In the genomic region with DNA sequence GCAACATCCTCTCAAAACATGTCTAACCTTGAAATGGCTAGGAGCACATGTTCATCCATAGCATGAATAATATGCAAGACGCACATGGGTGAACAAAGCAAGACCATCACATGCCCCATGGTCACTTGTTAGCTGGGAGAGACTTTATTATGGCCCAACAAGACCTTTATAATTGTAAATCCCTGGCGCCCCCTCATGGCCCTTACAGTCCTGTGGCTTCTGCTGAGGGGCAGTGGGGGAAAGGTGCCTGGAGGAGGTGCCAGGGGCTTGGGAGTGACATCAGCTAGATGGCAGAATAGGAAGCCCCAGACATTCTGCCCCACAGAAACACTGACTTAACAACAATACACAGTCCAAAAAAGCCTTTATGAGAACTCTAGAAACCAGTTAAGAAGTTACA, we compare ENCODE assay signal across 16 cellular contexts. TPM values are rescaled to one million over a fixed set of nuclear protein-coding genes. Genes with fewer than 3 reads are reported as not detected.
DNase-seq lines count a peak whose midpoint lies in the region; ATAC-seq and TF ChIP-seq lines count a peak whose summit lies in the region.
"Had no signal": no experiment of that assay in that cellular context is flagged by ENCODE, and none has a peak within 500 bp of the region (broad histone marks: within the 10 kb centered on the region; RNA-seq: fewer than 3 reads in every experiment).

No MANE protein-coding gene starts in this region.

- TF ChIP-seq CTCF in body of pancreas (IDR thresholded peaks at IDR 0.05) = peak in 3 of 7 experiments; percentile 28 to 50 (median 30)
- no peak for TF ChIP-seq CTCF in lung (IDR thresholded peaks at IDR 0.05; ENCODE audit: control extremely low read depth, extremely low read depth)

- peaks cover 99% of the 10 kb centered on the region for H3K79me2 ChIP-seq in GM23248 (ENCODE audit: insufficient read depth)

- H3K27ac ChIP-seq in GM23248 (no peak overlapping the region), body of pancreas (no peak overlapping the region), lung (ENCODE audit: low read depth in 1 of 2, low read length in 1 of 2) (no peak overlapping the region)
- H3K27ac ChIP-seq: epithelial cell of prostate, stomach had no signal

- intact Hi-C loops in body of pancreas (cut with DNase I) = no loop called here

- H2AFZ ChIP-seq in GM23248 = no peak overlapping the region

- no peaks in the 10 kb centered on the region for H3K27me3 ChIP-seq in GM23248 (replicated peaks; ENCODE audit: insufficient read depth)
- no peaks in the 10 kb centered on the region for H3K27me3 ChIP-seq in body of pancreas
- H3K27me3 ChIP-seq in lung (ENCODE audit: control insufficient read depth, insufficient read depth) = no peaks in the 10 kb centered on the region

- H3K36me3 ChIP-seq in GM23248 (ENCODE audit: low read depth) = no peaks in the 10 kb centered on the region
- H3K36me3 ChIP-seq in body of pancreas (replicated peaks in 1 of 2; ENCODE audit: insufficient read depth in 1 of 2, low read depth in 2 of 2) = no peaks in the 10 kb centered on the region
- H3K36me3 ChIP-seq in lung (ENCODE audit: control insufficient read depth in 2 of 2, insufficient read depth in 2 of 2, low read length in 2 of 2) = no peaks in the 10 kb centered on the region
- H3K36me3 ChIP-seq: stomach had no signal

- DNase-seq in DMS53 (lab: John Stamatoyannopoulos, UW) (peak; percentile 32), DMS53 treated with DMSO at 0.1 percent for 48 hours (lab: John Stamatoyannopoulos, UW; ENCODE audit: unreplicated experiment) (no peak), GM23248 (peak; percentile 28), body of pancreas (peak; percentile 21 to 55 (median 38)), lung (ENCODE audit: low spot score) (peak; percentile 3), SW480 (ENCODE audit: low spot score) (no peak)
- DNase-seq: activated naive CD8-positive, alpha-beta T cell treated with anti-CD3 and anti-CD28 coated beads, Interleukin-2, amount 50 U/mL, for 24 hours; activated T-cell treated with anti-CD3 and anti-CD28 coated beads, Interleukin-2, amount 50 U/mL, for 1 hour; occipital lobe; stomach had no signal

- 85 to 87% methylated on average over 2 of the region's 2 CpGs for WGBS in GM23248 (ENCODE audit: low coverage in 1 of 2, low lambda C conversion rate in 2 of 2, missing lambda C conversion rate in 2 of 2), 2 experiments
- 28 to 46% methylated on average over 2 of the region's 2 CpGs for WGBS in body of pancreas, 2 donors
- WGBS in lung, 2 donors = 59 to 63% methylated on average over 2 of the region's 2 CpGs

- no peaks in the 10 kb centered on the region for H3K9me2 ChIP-seq in GM23248 (ENCODE audit: insufficient read depth)

- H3K4me1 ChIP-seq in GM23248 (ENCODE audit: insufficient read depth) (0 out of 2 replicates have a peak, but pooled peaks cover 5% of the 10 kb centered on the region), body of pancreas (no peaks in the 10 kb centered on the region), lung (ENCODE audit: control insufficient read depth in 2 of 2, insufficient read depth in 2 of 2, low read length in 2 of 2) (no peaks in the 10 kb centered on the region)
- H3K4me1 ChIP-seq: Caco-2, stomach had no signal

- in situ Hi-C loops in GM23248 (cut with MboI) = no loop called here

- peaks cover 10% of the 10 kb centered on the region for H3F3A ChIP-seq in GM23248 (ENCODE audit: insufficient read depth)

- no peaks in the 10 kb centered on the region for H3K9me3 ChIP-seq in GM23248 (ENCODE audit: low read depth)
- no peaks in the 10 kb centered on the region for H3K9me3 ChIP-seq in body of pancreas
- peaks cover 0 to 2% of the 10 kb centered on the region in 2 donors for H3K9me3 ChIP-seq in lung (ENCODE audit: control insufficient read depth in 2 of 2, insufficient read depth in 1 of 2, low read length in 1 of 2)
- H3K9me3 ChIP-seq: Caco-2 had no signal

- H3K4me3 ChIP-seq in GM23248 (no peak overlapping the region), body of pancreas (no peak overlapping the region), lung (no peak overlapping the region)
- H3K4me3 ChIP-seq: stomach had no signal

- no peak for TF ChIP-seq POLR2A in body of pancreas (IDR thresholded peaks at IDR 0.05)

- H3K9ac ChIP-seq in GM23248 = no peak overlapping the region

- ATAC-seq in body of pancreas (no peak), lung (ENCODE audit: insufficient read depth, low FRiP score) (no peak), GM19351 (IDR thresholded peaks at IDR 0.05; ENCODE audit: unreplicated experiment) (no peak), esophagus mucosa (no peak)
- ATAC-seq: activated naive CD8-positive, alpha-beta T cell treated with anti-CD3 and anti-CD28 coated beads, Interleukin-2, amount 50 U/mL, for 24 hours; PC-3 had no signal

- no peak overlapping the region for H3K4me2 ChIP-seq in GM23248 (ENCODE audit: unreplicated experiment)

- no peaks in the 10 kb centered on the region for H4K20me1 ChIP-seq in GM23248 (ENCODE audit: insufficient read depth)

RNA-seq across cellular contexts. Expression of a gene that starts 51.7 kb away (rescaled TPM):
- total RNA-seq in GM23248 (2014; rRNA removed; shearing (Covaris generic)) = 7.1 and 10.4 TPM in 2 replicates
- 4.5 and 5.1 TPM in 2 replicates for polyA plus RNA-seq in GM23248 (2016; fragmentation: Nextera tagmentation; extraction: Ambion mirVana)
- total RNA-seq in body of pancreas = under 1 TPM; 0.26 to 0.33 TPM
- total RNA-seq in lung = 1 to 10 TPM in 1 of 2 donors, under 1 TPM in 1; 0.11 to 1.2 TPM
- polyA plus RNA-seq in lung = under 1 TPM; 0.30 to 0.49 TPM
- 0.08 TPM for total RNA-seq in esophagus mucosa
- total RNA-seq: Caco-2; PC-3; T-helper 1 cell treated with Interleukin-12 subunit alpha and Interleukin-12 subunit beta and Interleukin-4 antibody, amounts not matched to agents 30 ng/mL and 1 ng/mL, for 36 hours had no signal

Comparison
In these comparisons a context has a peak if more than half of its experiments do, and no peak if none do; other contexts are left out.
1. DNase-seq: peak in DMS53 (single experiment), GM23248 (single experiment), body of pancreas (4 of 4) and lung (single experiment); none in DMS53 treated with DMSO at 0.1 percent for 48 hours (single experiment) and SW480 (single experiment).